ENCODE assay signal across 9 cellular contexts in genomic region chr18:58196164-58196563, GRCh38.
A peak's percentile ranks its signal among the peaks of the same experiment; 100 is the strongest.
DNase-seq lines count a peak whose midpoint lies in the region; ATAC-seq and TF ChIP-seq lines count a peak whose summit lies in the region.
"Had no signal": no experiment of that assay in that cellular context is flagged by ENCODE, and none has a peak within 500 bp of the region (broad histone marks: within the 10 kb centered on the region; RNA-seq: fewer than 3 reads in every experiment).

No MANE protein-coding gene starts in this region.

- peaks cover 15% of the 10 kb centered on the region for H3K4me1 Mint-ChIP-seq in activated T-cell treated with anti-CD3 and anti-CD28 coated beads, Interleukin-2, amount 50 U/mL, for 72 hours (ENCODE audit: low read depth)
- H3K4me1 Mint-ChIP-seq in activated naive CD8-positive, alpha-beta T cell treated with anti-CD3 and anti-CD28 coated beads for 36 hours = peaks cover 16% of the 10 kb centered on the region

- no peak for TF ChIP-seq POLR2A in suprapubic skin (IDR thresholded peaks at IDR 0.05)

- peaks cover 27% of the 10 kb centered on the region for H3K4me1 ChIP-seq in iPS-20b (ENCODE audit: insufficient read depth, low read length)
- peaks cover 13% of the 10 kb centered on the region for H3K4me1 ChIP-seq in suprapubic skin

- H3K4me3 ChIP-seq in iPS-20b (ENCODE audit: low read length) (peak overlapping the region; percentile 71), suprapubic skin (peak overlapping the region; percentile 38)

- TF ChIP-seq CTCF in suprapubic skin (IDR thresholded peaks at IDR 0.05) = no peak

- H3K27me3 ChIP-seq in iPS-20b (ENCODE audit: insufficient read depth, low read length) = no peaks in the 10 kb centered on the region; the same call in 1 of the 2 replicates
- no peaks in the 10 kb centered on the region for H3K27me3 ChIP-seq in suprapubic skin

- 66% methylated on average over 3 of the region's 3 CpGs for whole genome bisulfite sequencing in suprapubic skin

- H3K36me3 Mint-ChIP-seq in activated T-cell treated with anti-CD3 and anti-CD28 coated beads, Interleukin-2, amount 50 U/mL, for 72 hours (ENCODE audit: insufficient read depth in 2 of 2) = no peaks in the 10 kb centered on the region
- no peaks in the 10 kb centered on the region for H3K36me3 Mint-ChIP-seq in activated naive CD8-positive, alpha-beta T cell treated with anti-CD3 and anti-CD28 coated beads for 36 hours

- no peaks in the 10 kb centered on the region for H3K9me3 ChIP-seq in iPS-20b (ENCODE audit: insufficient read depth, low read depth, low read length)
- H3K9me3 ChIP-seq in suprapubic skin = no peaks in the 10 kb centered on the region

- no peaks in the 10 kb centered on the region for H3K9me3 Mint-ChIP-seq in activated T-cell treated with anti-CD3 and anti-CD28 coated beads, Interleukin-2, amount 50 U/mL, for 72 hours
- H3K9me3 Mint-ChIP-seq in activated naive CD8-positive, alpha-beta T cell treated with anti-CD3 and anti-CD28 coated beads for 36 hours = no peaks in the 10 kb centered on the region

- H3K9ac ChIP-seq in iPS-20b (ENCODE audit: low read depth, low read length) = peak overlapping the region; percentile 50; the same call in 1 of the 2 replicates

- no peaks in the 10 kb centered on the region for H3K36me3 ChIP-seq in iPS-20b (ENCODE audit: insufficient read depth, low read depth, low read length)
- H3K36me3 ChIP-seq in suprapubic skin = no peaks in the 10 kb centered on the region

- no peak overlapping the region for H3K27ac Mint-ChIP-seq in activated T-cell treated with anti-CD3 and anti-CD28 coated beads, Interleukin-2, amount 50 U/mL, for 72 hours
- H3K27ac Mint-ChIP-seq in activated naive CD8-positive, alpha-beta T cell treated with anti-CD3 and anti-CD28 coated beads for 36 hours = no peak overlapping the region

- peaks cover 40% of the 10 kb centered on the region for H3K27me3 Mint-ChIP-seq in activated T-cell treated with anti-CD3 and anti-CD28 coated beads, Interleukin-2, amount 50 U/mL, for 72 hours (ENCODE audit: low read depth)
- no peaks in the 10 kb centered on the region for H3K27me3 Mint-ChIP-seq in activated naive CD8-positive, alpha-beta T cell treated with anti-CD3 and anti-CD28 coated beads for 36 hours

- ATAC-seq in activated T-cell treated with anti-CD3 and anti-CD28 coated beads, Interleukin-2, amount 50 U/mL, for 72 hours (replicated peaks in 1 of 2) = no peak
- ATAC-seq: Right ventricle myocardium inferior had no signal

- no peak for DNase-seq in activated T-cell treated with anti-CD3 and anti-CD28 coated beads, Interleukin-2, amount 50 U/mL, for 72 hours
- no peak for DNase-seq in activated T-cell treated with anti-CD3 and anti-CD28 coated beads for 4 hours
- no peak for DNase-seq in activated naive CD8-positive, alpha-beta T cell treated with anti-CD3 and anti-CD28 coated beads for 36 hours
- no peak for DNase-seq in suprapubic skin (ENCODE audit: low spot score in 2 of 2)
- no peak for DNase-seq in anterior cingulate cortex (lab: John Stamatoyannopoulos, UW)
- DNase-seq in NOMO-1 treated with dmso at 0.1 percent for 144 hours (lab: John Stamatoyannopoulos, UW; ENCODE audit: unreplicated experiment) = no peak
- DNase-seq in nucleus accumbens (lab: John Stamatoyannopoulos, UW) = no peak

- H3K27ac ChIP-seq in iPS-20b (ENCODE audit: low read length) = no peak overlapping the region
- no peak overlapping the region for H3K27ac ChIP-seq in suprapubic skin

- H3K4me3 Mint-ChIP-seq in activated T-cell treated with anti-CD3 and anti-CD28 coated beads, Interleukin-2, amount 50 U/mL, for 72 hours = peak overlapping the region; percentile 79 to 85
- H3K4me3 Mint-ChIP-seq in activated naive CD8-positive, alpha-beta T cell treated with anti-CD3 and anti-CD28 coated beads for 36 hours = peak overlapping the region; percentile 72

- no peak for TF ChIP-seq EP300 in suprapubic skin (IDR thresholded peaks at IDR 0.05)
